In genomic region chr16:30186782-30187555, GRCh38 we compare ENCODE assay signal across 8 cellular contexts. TPM values are rescaled to one million over a fixed set of nuclear protein-coding genes. Genes with fewer than 3 reads are reported as not detected.
DNase-seq lines count a peak whose midpoint lies in the region; ATAC-seq and TF ChIP-seq lines count a peak whose summit lies in the region.

No MANE protein-coding gene starts in this region.

- peak overlapping the region; percentile 95 for H3K27ac Mint-ChIP-seq in activated T-helper 17 cell treated with anti-CD3 and anti-CD28 coated beads, Interleukin-2, amount 50 U/mL, for 72 hours
- no peak overlapping the region for H3K27ac Mint-ChIP-seq in type B pancreatic cell

- H3K9me2 ChIP-seq in OCI-LY1 (ENCODE audit: low read depth, low read length) = no peaks in the 10 kb centered on the region

- H3K27ac ChIP-seq in OCI-LY1 (ENCODE audit: low read depth, low read length, poor library complexity, severe bottlenecking) (peak overlapping the region; percentile 98), parathyroid adenoma (no peak overlapping the region)

- H3K79me2 ChIP-seq in OCI-LY1 (ENCODE audit: insufficient read depth, low read length) = no peaks in the 10 kb centered on the region
- H3K79me2 ChIP-seq in parathyroid adenoma = peaks cover 9% of the 10 kb centered on the region

- peak; percentile 23 for DNase-seq in G401 (ENCODE audit: low spot score)
- DNase-seq in fibroblast of the aortic adventitia (ENCODE audit: low read depth) = peak; percentile 39
- peak; percentile 78 for DNase-seq in type B pancreatic cell (ENCODE audit: extremely low spot score, unreplicated experiment)
- no peak for DNase-seq in NCI-H1417 treated with DMSO at 0.1 percent for 48 hours (lab: John Stamatoyannopoulos, UW)

- H4K20me1 ChIP-seq in OCI-LY1 (ENCODE audit: insufficient read depth, low read length) = no peaks in the 10 kb centered on the region

- peaks cover 40% of the 10 kb centered on the region for H3K36me3 ChIP-seq in OCI-LY1 (ENCODE audit: insufficient read depth, low read length)
- H3K36me3 ChIP-seq in parathyroid adenoma (ENCODE audit: control insufficient read depth, insufficient read depth, low read length) = no peaks in the 10 kb centered on the region

- H2AFZ ChIP-seq in OCI-LY1 (ENCODE audit: low read length) = no peak overlapping the region
- H2AFZ ChIP-seq in parathyroid adenoma = no peak overlapping the region

- no peaks in the 10 kb centered on the region for H3K9me3 ChIP-seq in OCI-LY1 (ENCODE audit: low read length)
- no peaks in the 10 kb centered on the region for H3K9me3 ChIP-seq in parathyroid adenoma (ENCODE audit: control insufficient read depth, low read length)

- in situ Hi-C loops in G401 (cut with HindIII; ENCODE audit: low sequenced_read_pairs) = no loop called here

- TF ChIP-seq CTCF in OCI-LY1 (IDR thresholded peaks at IDR 0.05; ENCODE audit: low read length) (peak; percentile 97), fibroblast of the aortic adventitia (IDR thresholded peaks at IDR 0.05; ENCODE audit: insufficient read depth, low read length) (peak; percentile 72), parathyroid adenoma (IDR thresholded peaks at IDR 0.05) (peak; percentile 55), type B pancreatic cell (conservative IDR thresholded peaks at IDR 0.05) (peak; percentile 65)

- H3K4me2 ChIP-seq in OCI-LY1 (ENCODE audit: low read length) (peak overlapping the region; percentile 80), parathyroid adenoma (ENCODE audit: low read length) (no peak overlapping the region)

- H3K4me1 ChIP-seq in OCI-LY1 (ENCODE audit: insufficient read depth, low read length, severe bottlenecking) (peaks cover 37% of the 10 kb centered on the region), parathyroid adenoma (peaks cover 5% of the 10 kb centered on the region)

- H3K9ac ChIP-seq in OCI-LY1 (ENCODE audit: low read length) (peak overlapping the region; percentile 97), parathyroid adenoma (no peak overlapping the region)

- H3K27me3 ChIP-seq in OCI-LY1 (ENCODE audit: insufficient read depth, low read length) (no peaks in the 10 kb centered on the region), parathyroid adenoma (ENCODE audit: control insufficient read depth, insufficient read depth, low read length) (no peaks in the 10 kb centered on the region)

- H3K4me3 Mint-ChIP-seq in activated T-helper 17 cell treated with anti-CD3 and anti-CD28 coated beads, Interleukin-2, amount 50 U/mL, for 72 hours = peak overlapping the region; percentile 97
- H3K4me3 Mint-ChIP-seq in type B pancreatic cell = no peak overlapping the region

- no peaks in the 10 kb centered on the region for H3K9me3 Mint-ChIP-seq in activated T-helper 17 cell treated with anti-CD3 and anti-CD28 coated beads, Interleukin-2, amount 50 U/mL, for 72 hours
- no peaks in the 10 kb centered on the region for H3K9me3 Mint-ChIP-seq in type B pancreatic cell

- no peaks in the 10 kb centered on the region for H3F3A ChIP-seq in OCI-LY1 (ENCODE audit: insufficient read depth, low read length)

- H3K36me3 Mint-ChIP-seq in activated T-helper 17 cell treated with anti-CD3 and anti-CD28 coated beads, Interleukin-2, amount 50 U/mL, for 72 hours (ENCODE audit: low read depth) = peaks cover 60% of the 10 kb centered on the region
- H3K36me3 Mint-ChIP-seq in type B pancreatic cell = no peaks in the 10 kb centered on the region

- peak; percentile 15 for ATAC-seq in activated T-helper 17 cell treated with anti-CD3 and anti-CD28 coated beads, Interleukin-2, amount 50 U/mL, for 72 hours (replicated peaks)
- no peak for ATAC-seq in HG02610 (IDR thresholded peaks at IDR 0.05; ENCODE audit: unreplicated experiment)

- H3K27me3 Mint-ChIP-seq in activated T-helper 17 cell treated with anti-CD3 and anti-CD28 coated beads, Interleukin-2, amount 50 U/mL, for 72 hours = no peaks in the 10 kb centered on the region
- H3K27me3 Mint-ChIP-seq in type B pancreatic cell = no peaks in the 10 kb centered on the region

- peaks cover 12% of the 10 kb centered on the region for H3K4me1 Mint-ChIP-seq in activated T-helper 17 cell treated with anti-CD3 and anti-CD28 coated beads, Interleukin-2, amount 50 U/mL, for 72 hours
- H3K4me1 Mint-ChIP-seq in type B pancreatic cell (ENCODE audit: unreplicated experiment) = peaks cover 5% of the 10 kb centered on the region

- peak overlapping the region; percentile 87 for H3K4me3 ChIP-seq in OCI-LY1 (ENCODE audit: low read depth, low read length, poor library complexity, severe bottlenecking)
- H3K4me3 ChIP-seq in fibroblast of the aortic adventitia (ENCODE audit: low read depth, low read length) = no peak overlapping the region
- no peak overlapping the region for H3K4me3 ChIP-seq in parathyroid adenoma (ENCODE audit: low read depth, low read length)

RNA-seq across cellular contexts. Expression of gene CORO1A, which starts 3.6 kb away (rescaled TPM):
- total RNA-seq in G401 (2014; rRNA removed; shearing (Covaris generic)) = 35.9 and 41.8 TPM in 2 replicates
- 1,000 to 10,000 TPM in 1 of 2 donors, 100 to 1,000 TPM in 1; 649 to 1,196 TPM for total RNA-seq in activated T-helper 17 cell treated with anti-CD3 and anti-CD28 coated beads, Interleukin-2, amount 50 U/mL, for 72 hours
- 1.9 and 2.8 TPM in 2 replicates for total RNA-seq in fibroblast of the aortic adventitia (ENCODE audit: low replicate concordance)
- 10.8 and 21.3 TPM in 2 replicates for total RNA-seq in type B pancreatic cell (ENCODE audit: low replicate concordance)

RNA-seq across cellular contexts. Expression of gene BOLA2B, which starts 6.5 kb away (rescaled TPM):
- total RNA-seq in G401 (2014; rRNA removed; shearing (Covaris generic)) = 39.0 and 103 TPM in 2 replicates
- 100 to 1,000 TPM; 100 to 267 TPM for total RNA-seq in activated T-helper 17 cell treated with anti-CD3 and anti-CD28 coated beads, Interleukin-2, amount 50 U/mL, for 72 hours
- total RNA-seq in fibroblast of the aortic adventitia (ENCODE audit: low replicate concordance) (68.6 and 137 TPM in 2 replicates), type B pancreatic cell (ENCODE audit: low replicate concordance) (82.9 and 148 TPM in 2 replicates)

RNA-seq across cellular contexts. Expression of gene SLX1A, which starts 6.7 kb away (rescaled TPM):
- 57.9 and 108 TPM in 2 replicates for total RNA-seq in G401 (2014; rRNA removed; shearing (Covaris generic))
- 10 to 100 TPM; 34.1 to 69.0 TPM for total RNA-seq in activated T-helper 17 cell treated with anti-CD3 and anti-CD28 coated beads, Interleukin-2, amount 50 U/mL, for 72 hours
- 12.0 and 52.4 TPM in 2 replicates for total RNA-seq in fibroblast of the aortic adventitia (ENCODE audit: low replicate concordance)
- 27.6 and 28.0 TPM in 2 replicates for total RNA-seq in type B pancreatic cell (ENCODE audit: low replicate concordance)

RNA-seq across cellular contexts. Expression of gene SULT1A3, which starts 12.1 kb away (rescaled TPM):
- 0.75 and 7.5 TPM in 2 replicates for total RNA-seq in G401 (2014; rRNA removed; shearing (Covaris generic))
- 10 to 100 TPM; 30.9 to 39.5 TPM for total RNA-seq in activated T-helper 17 cell treated with anti-CD3 and anti-CD28 coated beads, Interleukin-2, amount 50 U/mL, for 72 hours
- total RNA-seq in fibroblast of the aortic adventitia (ENCODE audit: low replicate concordance) = 6.0 and 7.0 TPM in 2 replicates
- 27.7 and 33.0 TPM in 2 replicates for total RNA-seq in type B pancreatic cell (ENCODE audit: low replicate concordance)

Comparison
In these comparisons a context has a peak if more than half of its experiments do, and no peak if none do; other contexts are left out.
1. RNA of gene CORO1A, which starts 3.6 kb away (total RNA-seq): 649 to 1,196 TPM in activated T-helper 17 cell treated with anti-CD3 and anti-CD28 coated beads, Interleukin-2, amount 50 U/mL, for 72 hours; 35.9 to 41.8 TPM in G401, 10.8 to 21.3 TPM in type B pancreatic cell and 1.9 to 2.8 TPM in fibroblast of the aortic adventitia; every median in the first group is over 10 times any median in the second.
2. Peak in every context shown above with its lines, with median percentiles within 50 percentile points of each other: CTCF ChIP-seq.